22 cellular contexts compared by ENCODE assay signal in genomic region chr1:143694085-143694484, GRCh38.
A peak's percentile ranks its signal among the peaks of the same experiment; 100 is the strongest.
DNase-seq lines count a peak whose midpoint lies in the region; ATAC-seq, FAIRE-seq and TF ChIP-seq lines count a peak whose summit lies in the region.
"Had no signal": no experiment of that assay in that cellular context is flagged by ENCODE, and none has a peak within 500 bp of the region (broad histone marks: within the 10 kb centered on the region; RNA-seq: fewer than 3 reads in every experiment).

No MANE protein-coding gene starts in this region.

- H3K4me3 ChIP-seq in bronchial epithelial cell (ENCODE audit: low read depth, low read length) (no peak overlapping the region), osteoblast (ENCODE audit: insufficient read depth, low read length) (no peak overlapping the region)
- H3K4me3 ChIP-seq: A549; BLaER1 treated with 17β-estradiol and CSF1 and Interleukin-3, amounts not matched to agents 10 nM and 100 nM; GM12878 had no signal

- H3K4me2 ChIP-seq in osteoblast (ENCODE audit: insufficient read depth, low read length): no peak overlapping the region
- H3K4me2 ChIP-seq: A549; BLaER1 treated with 17β-estradiol and CSF1 and Interleukin-3, amounts not matched to agents 10 nM and 100 nM had no signal

- H3K79me2 ChIP-seq in osteoblast (ENCODE audit: insufficient read depth, low read length): no peaks in the 10 kb centered on the region

- DNase-seq in bronchial epithelial cell (ENCODE audit: low read depth) (peak; percentile 27), epithelial cell of prostate (ENCODE audit: low read depth, low spot score) (peak; percentile 6), foreskin keratinocyte (peak in 1 of 2 donors; percentile 1), GM10266 (ENCODE audit: extremely low spot score) (no peak), osteoblast (ENCODE audit: insufficient read length, low spot score, missing footprints) (no peak), activated gamma-delta T cell treated with Interleukin-2 at 50 U/mL for 16 hours (no peak)
- DNase-seq: AML-193; Caco-2; Calu3; CD4-positive, alpha-beta T cell; CD8-positive, alpha-beta T cell; DMS79 treated with DMSO at 0.1 percent for 48 hours; GF-D8 had no signal

- H2AFZ ChIP-seq in osteoblast (ENCODE audit: low read length): no peak overlapping the region

- no peak for TF ChIP-seq CTCF in bronchial epithelial cell (IDR thresholded peaks at IDR 0.05; ENCODE audit: insufficient read depth, low read length, severe bottlenecking)
- no peak for TF ChIP-seq CTCF in foreskin keratinocyte (conservative IDR thresholded peaks at IDR 0.05)
- no peak for TF ChIP-seq CTCF in GM10266 (IDR thresholded peaks at IDR 0.05; ENCODE audit: control insufficient read depth, insufficient read depth, low read depth, missing control alignments)
- TF ChIP-seq CTCF in osteoblast (IDR thresholded peaks at IDR 0.05; ENCODE audit: extremely low read depth, low read depth, low read length): no peak

- FAIRE-seq in bronchial epithelial cell (lab: Jason Lieb, UNC): peak; percentile 86
- FAIRE-seq: A549, D721Med, G401.6, GM12878, GM12892, GM18507 had no signal

- H3K27me3 ChIP-seq in bronchial epithelial cell (ENCODE audit: control insufficient read depth, insufficient read depth, low read length) (no peaks in the 10 kb centered on the region), foreskin keratinocyte (peaks cover 34% of the 10 kb centered on the region), osteoblast (ENCODE audit: insufficient read depth, low read length) (no peaks in the 10 kb centered on the region)
- H3K27me3 ChIP-seq: BLaER1 treated with 17β-estradiol and CSF1 and Interleukin-3, amounts not matched to agents 10 nM and 100 nM had no signal

- H3K36me3 ChIP-seq in bronchial epithelial cell (ENCODE audit: control insufficient read depth, insufficient read depth, low read length) (no peaks in the 10 kb centered on the region), osteoblast (ENCODE audit: insufficient read depth, low read length) (no peaks in the 10 kb centered on the region)
- H3K36me3 ChIP-seq: BLaER1 treated with 17β-estradiol and CSF1 and Interleukin-3, amounts not matched to agents 10 nM and 100 nM had no signal

- H4K20me1 ChIP-seq in osteoblast (ENCODE audit: insufficient read depth, low read length): no peaks in the 10 kb centered on the region
- H4K20me1 ChIP-seq: BLaER1 treated with 17β-estradiol and CSF1 and Interleukin-3, amounts not matched to agents 10 nM and 100 nM had no signal

- H3K27ac ChIP-seq in epithelial cell of prostate: no peak overlapping the region
- no peak overlapping the region for H3K27ac ChIP-seq in foreskin keratinocyte
- H3K27ac ChIP-seq in osteoblast (ENCODE audit: low read depth, low read length): no peak overlapping the region
- H3K27ac ChIP-seq: 22Rv1; A549; BLaER1 treated with 17β-estradiol and CSF1 and Interleukin-3, amounts not matched to agents 10 nM and 100 nM; C4-2B had no signal

- H3K4me1 ChIP-seq in foreskin keratinocyte (no peaks in the 10 kb centered on the region), osteoblast (ENCODE audit: insufficient read depth, low read length) (no peaks in the 10 kb centered on the region)
- H3K4me1 ChIP-seq: A549; BLaER1 treated with 17β-estradiol and CSF1 and Interleukin-3, amounts not matched to agents 10 nM and 100 nM; Caco-2 had no signal

- ATAC-seq in foreskin keratinocyte: peak; percentile 38
- ATAC-seq: A549; CD8-positive, alpha-beta T cell; GM12878 had no signal

- no peaks in the 10 kb centered on the region for H3K9me3 ChIP-seq in osteoblast (ENCODE audit: low read depth, low read length)
- H3K9me3 ChIP-seq: A549, Caco-2 had no signal

Comparison
In these comparisons a context has a peak if more than half of its experiments do, and no peak if none do; other contexts are left out.
1. DNase-seq: peak in bronchial epithelial cell (single experiment) and epithelial cell of prostate (single experiment); none in GM10266 (single experiment), osteoblast (single experiment) and activated gamma-delta T cell treated with Interleukin-2 at 50 U/mL for 16 hours (single experiment).